ENCODE assay signal across 27 cellular contexts in the genomic region with DNA sequence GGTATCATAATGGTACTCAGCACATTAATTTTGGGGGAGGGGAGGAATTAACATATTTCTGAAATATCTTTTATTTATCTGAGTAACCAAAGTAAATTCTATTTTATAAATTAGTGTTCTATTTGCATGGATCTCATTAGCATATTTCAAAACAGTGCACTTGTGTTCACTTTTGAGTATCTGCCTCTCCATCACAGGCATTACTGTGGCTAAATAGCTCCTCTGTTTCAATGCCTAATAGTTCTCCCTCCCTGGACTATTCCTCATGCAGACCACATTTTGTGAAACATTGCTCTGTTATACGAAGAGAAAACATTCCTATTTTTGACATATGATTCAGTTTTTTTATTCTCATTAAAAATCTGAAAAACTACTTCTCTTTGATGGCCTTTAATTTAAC.
"Had no signal": no experiment of that assay in that cellular context is flagged by ENCODE, and none has a peak within 500 bp of the region (broad histone marks: within the 10 kb centered on the region; RNA-seq: fewer than 3 reads in every experiment).

No MANE protein-coding gene starts in this region.

- DNase-seq: activated B cell treated with CpG ODN at 0.5 μM for 24 hours; activated CD4-positive, alpha-beta T cell treated with anti-CD3 and anti-CD28 coated beads for 48 hours; activated CD4-positive, alpha-beta T cell treated with anti-CD3 and anti-CD28 coated beads, Interleukin-2, amount 50 U/mL, for 1 hour; activated CD4-positive, alpha-beta T cell treated with anti-CD3 and anti-CD28 coated beads, Interleukin-2, amount 50 U/mL, for 48 hours; activated CD8-positive, alpha-beta memory T cell treated with anti-CD3 and anti-CD28 coated beads for 24 hours; activated CD8-positive, alpha-beta T cell treated with anti-CD3 and anti-CD28 coated beads for 36 hours; activated effector memory CD4-positive, alpha-beta T cell treated with anti-CD3 and anti-CD28 coated beads, Interleukin-2, amount 50 U/mL, for 16 hours; activated naive CD4-positive, alpha-beta T cell treated with anti-CD3 and anti-CD28 coated beads for 36 hours; activated naive CD8-positive, alpha-beta T cell treated with anti-CD3 and anti-CD28 coated beads for 36 hours; activated naive CD8-positive, alpha-beta T cell treated with anti-CD3 and anti-CD28 coated beads, Interleukin-2, amount 50 U/mL, for 24 hours; activated T-cell treated with anti-CD3 and anti-CD28 coated beads, Interleukin-2, amount 50 U/mL, for 48 hours; adrenal gland; aorta; body of pancreas; caudate nucleus; cerebellar nuclear complex; dorsolateral prefrontal cortex; effector memory CD4-positive, alpha-beta T cell; erythroblast; foreskin keratinocyte; glutamatergic neuron; SW 1271; T-cell; T-helper 9 cell; WERI-Rb-1 had no signal

- H3K27ac ChIP-seq: adrenal gland, body of pancreas, coronary artery, esophagus muscularis mucosa, foreskin keratinocyte, WERI-Rb-1 had no signal

- H3K36me3 ChIP-seq: adrenal gland, esophagus muscularis mucosa, WERI-Rb-1 had no signal

- H3K4me3 ChIP-seq: adrenal gland, body of pancreas, coronary artery, esophagus muscularis mucosa had no signal

- H3K4me1 ChIP-seq: adrenal gland, body of pancreas, esophagus muscularis mucosa, foreskin keratinocyte had no signal
